ENCODE assay signal across 8 cellular contexts in genomic region chr17:2302740-2303277, GRCh38. TPM values are rescaled to one million over a fixed set of nuclear protein-coding genes. Genes with fewer than 3 reads are reported as not detected.
DNase-seq lines count a peak whose midpoint lies in the region; FAIRE-seq and TF ChIP-seq lines count a peak whose summit lies in the region.

No MANE protein-coding gene starts in this region.

- H2BK120ac ChIP-seq in neuronal stem cell (ENCODE audit: low read depth, low read length) = no peak overlapping the region

- no peaks in the 10 kb centered on the region for H3K9me2 ChIP-seq in OCI-LY1 (ENCODE audit: low read depth, low read length)

- H3K4me2 ChIP-seq in OCI-LY1 (ENCODE audit: low read length) (peak overlapping the region; percentile 88), neuronal stem cell (ENCODE audit: insufficient read depth, low read length, poor library complexity, severe bottlenecking) (peak overlapping the region; percentile 59)

- DNase-seq in GM19239 (ENCODE audit: insufficient read length, low spot score) (no peak), endodermal cell (peak; percentile 73), neuronal stem cell (ENCODE audit: low spot score) (no peak), ecto neural progenitor cell (ENCODE audit: low spot score) (no peak), germinal center (ENCODE audit: low spot score) (no peak), DMS114 treated with DMSO at 0.1 percent for 48 hours (lab: John Stamatoyannopoulos, UW; ENCODE audit: unreplicated experiment) (no peak)

- H4K20me1 ChIP-seq in OCI-LY1 (ENCODE audit: insufficient read depth, low read length) = no peaks in the 10 kb centered on the region

- peak overlapping the region; percentile 29 for H3K18ac ChIP-seq in neuronal stem cell (ENCODE audit: low read length)

- H2BK15ac ChIP-seq in neuronal stem cell (ENCODE audit: low read length) = no peak overlapping the region

- peak overlapping the region; percentile 95 for H2BK5ac ChIP-seq in neuronal stem cell (ENCODE audit: low read length)

- H3K79me2 ChIP-seq in OCI-LY1 (ENCODE audit: insufficient read depth, low read length) = 0 out of 2 replicates have a peak, but pooled peaks cover 7% of the 10 kb centered on the region

- peaks cover 22% of the 10 kb centered on the region for H3K4me1 Mint-ChIP-seq in endodermal cell

- no peaks in the 10 kb centered on the region for H3K27me3 Mint-ChIP-seq in endodermal cell (ENCODE audit: insufficient read depth)

- H3K4ac ChIP-seq in neuronal stem cell (ENCODE audit: low read length) = no peak overlapping the region

- peak overlapping the region; percentile 95 for H3K27ac Mint-ChIP-seq in endodermal cell

- no peak overlapping the region for H3K14ac ChIP-seq in neuronal stem cell (ENCODE audit: low read length)

- H3K27me3 ChIP-seq in OCI-LY1 (ENCODE audit: insufficient read depth, low read length) (no peaks in the 10 kb centered on the region), endodermal cell (ENCODE audit: control insufficient read depth, insufficient read depth, low read length, poor library complexity, severe bottlenecking) (no peaks in the 10 kb centered on the region), neuronal stem cell (ENCODE audit: control insufficient read depth in 3 of 3, insufficient read depth in 3 of 3, low read depth in 1 of 3, low read length in 3 of 3) (no peaks in the 10 kb centered on the region)

- peak overlapping the region; percentile 90 for H3K4me3 Mint-ChIP-seq in endodermal cell

- H3K9me3 Mint-ChIP-seq in endodermal cell = no peaks in the 10 kb centered on the region

- TF ChIP-seq CTCF in 22Rv1 (IDR thresholded peaks at IDR 0.05) (no peak), OCI-LY1 (IDR thresholded peaks at IDR 0.05; ENCODE audit: low read length) (no peak), endodermal cell (conservative IDR thresholded peaks at IDR 0.05) (no peak)

- peaks cover 37% of the 10 kb centered on the region for H3K36me3 Mint-ChIP-seq in endodermal cell (ENCODE audit: low read depth)

- H3K23ac ChIP-seq in neuronal stem cell (ENCODE audit: low read depth, low read length, poor library complexity) = peak overlapping the region; percentile 50

- H3K9ac ChIP-seq in OCI-LY1 (ENCODE audit: low read length) (peak overlapping the region; percentile 90), endodermal cell (ENCODE audit: extremely low read depth, low read length, poor library complexity, severe bottlenecking) (peak overlapping the region; percentile 98), neuronal stem cell (ENCODE audit: low read depth, low read length, poor library complexity) (peak overlapping the region; percentile 93)

- 0% methylated on average over 7 to 19 of the region's 20 CpGs for WGBS in endodermal cell (ENCODE audit: insufficient coverage in 1 of 2, insufficient read length in 1 of 2), 2 experiments
- WGBS in neuronal stem cell (ENCODE audit: extremely low coverage in 2 of 2, insufficient read length in 2 of 2, insufficient replicate concordance in 1 of 2), 2 donors = no CpG with 5 or more reads among the region's 20 CpGs

- H2BK12ac ChIP-seq in neuronal stem cell (ENCODE audit: low read length) = no peak overlapping the region

- H3K36me3 ChIP-seq in OCI-LY1 (ENCODE audit: insufficient read depth, low read length) (peaks cover 24% of the 10 kb centered on the region), endodermal cell (ENCODE audit: control insufficient read depth, insufficient read depth, low read length) (peaks cover 39% of the 10 kb centered on the region), neuronal stem cell (replicated peaks in 1 of 2; ENCODE audit: control insufficient read depth in 2 of 2, insufficient read depth in 2 of 2, low read length in 2 of 2) (peaks cover 15 to 50% of the 10 kb centered on the region in 2 donors)

- H3K4me3 ChIP-seq in OCI-LY1 (ENCODE audit: low read depth, low read length, poor library complexity, severe bottlenecking) (peak overlapping the region; percentile 86), endodermal cell (ENCODE audit: low read length) (peak overlapping the region; percentile 98), neuronal stem cell (ENCODE audit: low read length in 2 of 2) (peak overlapping the region; percentile 96 to 97)

- peaks cover 18% of the 10 kb centered on the region for H3K4me1 ChIP-seq in OCI-LY1 (ENCODE audit: insufficient read depth, low read length, severe bottlenecking)
- peaks cover 13% of the 10 kb centered on the region for H3K4me1 ChIP-seq in endodermal cell (ENCODE audit: control insufficient read depth, insufficient read depth, low read length)
- H3K4me1 ChIP-seq in neuronal stem cell (ENCODE audit: control insufficient read depth in 2 of 2, insufficient read depth in 1 of 2, low read depth in 1 of 2, low read length in 2 of 2) = peaks cover 0 to 5% of the 10 kb centered on the region in 2 donors

- H2AFZ ChIP-seq in OCI-LY1 (ENCODE audit: low read length) (no peak overlapping the region), neuronal stem cell (ENCODE audit: low read length) (peak overlapping the region; percentile 97)

- no peak overlapping the region for H4K8ac ChIP-seq in neuronal stem cell (ENCODE audit: low read depth, low read length)

- H4K91ac ChIP-seq in neuronal stem cell (ENCODE audit: low read depth, low read length, poor library complexity) = no peak overlapping the region

- peaks cover 4% of the 10 kb centered on the region for H3K79me1 ChIP-seq in neuronal stem cell (ENCODE audit: low read depth, low read length)

- H3K27ac ChIP-seq in 22Rv1 (peak overlapping the region; percentile 90), OCI-LY1 (ENCODE audit: low read depth, low read length, poor library complexity, severe bottlenecking) (no peak overlapping the region), endodermal cell (ENCODE audit: low read depth, low read length) (peak overlapping the region; percentile 87), neuronal stem cell (replicated peaks; ENCODE audit: low read length) (peak overlapping the region; percentile 95)

- H3K9me3 ChIP-seq in OCI-LY1 (ENCODE audit: low read length) (no peaks in the 10 kb centered on the region), endodermal cell (ENCODE audit: control insufficient read depth, low read length) (no peaks in the 10 kb centered on the region), neuronal stem cell (replicated peaks in 1 of 2; ENCODE audit: control insufficient read depth in 2 of 2, insufficient read depth in 1 of 2, low read depth in 1 of 2, low read length in 2 of 2) (peaks cover 0 to 10% of the 10 kb centered on the region in 2 donors)

- H3F3A ChIP-seq in OCI-LY1 (ENCODE audit: insufficient read depth, low read length) = no peaks in the 10 kb centered on the region

- no peak overlapping the region for H2AK5ac ChIP-seq in neuronal stem cell (ENCODE audit: low read depth, low read length)

- peak; percentile 68 for FAIRE-seq in GM19239 (lab: Jason Lieb, UNC)

RNA-seq across cellular contexts. Expression of gene SMG6, which starts 0.8 kb away (rescaled TPM):
- total RNA-seq in endodermal cell = 10 to 100 TPM; 44.3 to 56.7 TPM
- 30.3 TPM for polyA plus RNA-seq in endodermal cell (2013, experiment 1 of 2)
- 26.0 TPM for polyA plus RNA-seq in endodermal cell (2013, experiment 2 of 2)
- 16.6 TPM for polyA plus RNA-seq in neuronal stem cell (2013, experiment 1 of 2)
- 16.4 TPM for polyA plus RNA-seq in neuronal stem cell (2013, experiment 2 of 2)

RNA-seq across cellular contexts. Expression of gene SRR, which starts 0.9 kb away (rescaled TPM):
- 10 to 100 TPM; 10.2 to 38.0 TPM for total RNA-seq in endodermal cell
- polyA plus RNA-seq in endodermal cell (2013, experiment 1 of 2) = 28.8 TPM
- polyA plus RNA-seq in endodermal cell (2013, experiment 2 of 2) = 28.2 TPM
- 20.5 TPM for polyA plus RNA-seq in neuronal stem cell (2013, experiment 1 of 2)
- polyA plus RNA-seq in neuronal stem cell (2013, experiment 2 of 2) = 21.3 TPM

RNA-seq across cellular contexts. Expression of gene TSR1, which starts 33.4 kb away (rescaled TPM):
- total RNA-seq in endodermal cell = 10 to 100 TPM; 40.1 to 43.3 TPM
- 37.0 TPM for polyA plus RNA-seq in endodermal cell (2013, experiment 1 of 2)
- 38.7 TPM for polyA plus RNA-seq in endodermal cell (2013, experiment 2 of 2)
- polyA plus RNA-seq in neuronal stem cell (2013, experiment 1 of 2) = 13.1 TPM
- 13.0 TPM for polyA plus RNA-seq in neuronal stem cell (2013, experiment 2 of 2)

RNA-seq across cellular contexts. Expression of gene SGSM2, which starts 34.5 kb away (rescaled TPM):
- total RNA-seq in endodermal cell = 10 to 100 TPM; 62.5 to 77.3 TPM
- 80.3 TPM for polyA plus RNA-seq in endodermal cell (2013, experiment 1 of 2)
- 69.3 TPM for polyA plus RNA-seq in endodermal cell (2013, experiment 2 of 2)
- 69.6 TPM for polyA plus RNA-seq in neuronal stem cell (2013, experiment 1 of 2)
- 67.4 TPM for polyA plus RNA-seq in neuronal stem cell (2013, experiment 2 of 2)
